11 cellular contexts compared by ENCODE assay signal in genomic region chr20:33985280-33985679, GRCh38.
"Had no signal": no experiment of that assay in that cellular context is flagged by ENCODE, and none has a peak within 500 bp of the region (broad histone marks: within the 10 kb centered on the region; RNA-seq: fewer than 3 reads in every experiment).

No MANE protein-coding gene starts in this region.

- ATAC-seq: GM23338, HCT116 had no signal

- FAIRE-seq: H1, H54 had no signal

- H2AFZ ChIP-seq: GM23248, GM23338 had no signal

- H3K36me3 ChIP-seq: HAP-1 had no signal

- H3K4me2 ChIP-seq: GM23338 had no signal

- H3K9me3 ChIP-seq: HAP-1 had no signal

- H3K27ac ChIP-seq: GM23248 had no signal

- DNase-seq: GM23248, GOT3, H7, H9, HCEC 1CT, HFFc6 had no signal

- H3K9ac ChIP-seq: GM23248 had no signal

- H3K4me3 ChIP-seq: GM23248, GM23338, HAP-1 had no signal
